ENCODE assay signal across 7 cellular contexts in the genomic region with DNA sequence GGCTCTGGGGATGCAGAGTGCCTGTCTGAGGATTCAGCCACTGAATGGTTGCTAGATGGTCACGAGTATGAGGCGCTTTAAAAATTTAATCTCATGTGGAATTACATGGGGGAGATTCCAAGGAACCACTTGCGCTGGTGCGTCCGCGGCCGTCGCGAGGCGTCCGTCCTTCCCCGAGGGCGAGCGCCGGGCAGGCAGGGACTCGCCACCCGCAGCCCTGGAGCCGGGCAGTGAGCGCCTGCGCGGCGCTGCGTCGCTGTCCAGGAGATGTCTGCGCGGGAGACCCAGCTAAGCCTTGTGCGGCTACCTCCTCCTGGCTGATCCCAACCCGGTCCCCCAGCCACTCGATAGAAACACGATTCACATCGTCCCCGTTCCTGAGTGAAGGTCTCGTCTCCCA.
A peak's percentile ranks its signal among the peaks of the same experiment; 100 is the strongest.
DNase-seq lines count a peak whose midpoint lies in the region; ATAC-seq, FAIRE-seq and TF ChIP-seq lines count a peak whose summit lies in the region.
"Not testable (repeated sequence)": the region's sequence is repeated elsewhere in the genome, so short reads cannot be mapped to it uniquely, and the experiment has no call there.

No MANE protein-coding gene starts in this region.

- H3K9ac ChIP-seq in keratinocyte (ENCODE audit: control insufficient read depth, extremely low read depth, insufficient read depth, low read length); trophoblast cell (ENCODE audit: low read length): not testable (repeated sequence)

- not testable (repeated sequence) for H4K12ac ChIP-seq in trophoblast cell (ENCODE audit: low read depth, low read length)

- H2BK120ac ChIP-seq in trophoblast cell (ENCODE audit: insufficient read depth, low read length, poor library complexity): not testable (repeated sequence)

- not testable (repeated sequence) for H4K20me1 ChIP-seq in keratinocyte (ENCODE audit: control insufficient read depth, extremely low read depth, insufficient read depth, low read length)

- H4K91ac ChIP-seq in trophoblast cell (ENCODE audit: low read depth, low read length): not testable (repeated sequence)

- not testable (repeated sequence) for H2BK5ac ChIP-seq in trophoblast cell (ENCODE audit: low read depth, low read length, poor library complexity)

- peaks cover 16% of the 10 kb centered on the region for H3K27me3 ChIP-seq in RWPE2 (ENCODE audit: insufficient read depth, poor library complexity, severe bottlenecking)
- H3K27me3 ChIP-seq in keratinocyte (ENCODE audit: control insufficient read depth, extremely low read depth, insufficient read depth, low read length); trophoblast cell (ENCODE audit: insufficient read depth, low read length): not testable (repeated sequence)

- H3K18ac ChIP-seq in trophoblast cell (ENCODE audit: low read length): not testable (repeated sequence)

- not testable (repeated sequence) for H3K79me2 ChIP-seq in keratinocyte (ENCODE audit: control insufficient read depth, insufficient read depth, low read length); trophoblast cell (ENCODE audit: control insufficient read depth, insufficient read depth, low read length, poor library complexity)

- H3K27ac ChIP-seq in RWPE2 (ENCODE audit: poor library complexity, severe bottlenecking); keratinocyte (ENCODE audit: control insufficient read depth, insufficient read depth, low read length); trophoblast cell (ENCODE audit: low read depth, low read length): not testable (repeated sequence)

- not testable (repeated sequence) for H3K36me3 ChIP-seq in RWPE2 (ENCODE audit: low read depth); keratinocyte (ENCODE audit: control insufficient read depth in 2 of 2, extremely low read depth in 1 of 2, insufficient read depth in 2 of 2, low read length in 2 of 2); trophoblast cell (ENCODE audit: control insufficient read depth in 1 of 2, insufficient read depth in 2 of 2, low read length in 2 of 2)

- H3K79me1 ChIP-seq in trophoblast cell (ENCODE audit: low read length): not testable (repeated sequence)

- not testable (repeated sequence) for H3K23ac ChIP-seq in trophoblast cell (ENCODE audit: low read length)

- peak; percentile 81 for FAIRE-seq in keratinocyte (lab: Jason Lieb, UNC)

- H3K9me3 ChIP-seq in RWPE2 (ENCODE audit: severe bottlenecking); keratinocyte (ENCODE audit: control insufficient read depth, low read depth, low read length); trophoblast cell (ENCODE audit: insufficient read depth, low read depth, low read length): not testable (repeated sequence)

- H3K4ac ChIP-seq in trophoblast cell (ENCODE audit: low read depth, low read length): not testable (repeated sequence)

- H3K9me1 ChIP-seq in keratinocyte (ENCODE audit: control insufficient read depth, extremely low read depth, insufficient read depth, low read length): not testable (repeated sequence)

- not testable (repeated sequence) for H2AFZ ChIP-seq in keratinocyte (ENCODE audit: control insufficient read depth, low read length); trophoblast cell (ENCODE audit: insufficient read depth, low read length, poor library complexity)

- H3K4me1 ChIP-seq in RWPE2 (ENCODE audit: insufficient read depth, poor library complexity, severe bottlenecking); keratinocyte (ENCODE audit: control insufficient read depth, extremely low read depth, insufficient read depth, low read length); trophoblast cell (ENCODE audit: control insufficient read depth in 1 of 2, insufficient read depth in 2 of 2, low read length in 2 of 2): not testable (repeated sequence)

- DNase-seq in GM03348 (ENCODE audit: low spot score) (peak; percentile 38), M059J (ENCODE audit: low read depth) (peak; percentile 20), choroid plexus epithelial cell (ENCODE audit: low read depth) (peak; percentile 2), glomerular visceral epithelial cell (ENCODE audit: extremely low spot score) (peak; percentile 7), trophoblast cell (peak; percentile 23 to 39)
- DNase-seq in RWPE2 (ENCODE audit: low spot score); keratinocyte (ENCODE audit: low read depth, low spot score): not testable (repeated sequence)

- peak overlapping the region; percentile 10 for H3K4me2 ChIP-seq in keratinocyte (ENCODE audit: control insufficient read depth, extremely low read depth, insufficient read depth, low read depth, low read length)
- H3K4me2 ChIP-seq in trophoblast cell (ENCODE audit: low read length): not testable (repeated sequence)

- not testable (repeated sequence) for H4K8ac ChIP-seq in trophoblast cell (ENCODE audit: low read depth, low read length)

- H3K4me3 ChIP-seq in RWPE2 (ENCODE audit: severe bottlenecking); choroid plexus epithelial cell (ENCODE audit: low read depth, low read length); keratinocyte (ENCODE audit: control insufficient read depth in 2 of 3, extremely low read depth in 1 of 3, insufficient read depth in 2 of 3, low read depth in 1 of 3, low read length in 3 of 3); trophoblast cell (ENCODE audit: low read depth, low read length): not testable (repeated sequence)

- no CpG with 5 or more reads among the region's 33 CpGs for WGBS in trophoblast cell (ENCODE audit: extremely low coverage, insufficient coverage, insufficient read length)

- ATAC-seq in RWPE2 (ENCODE audit: low read depth): peak; percentile 95

- H2BK12ac ChIP-seq in trophoblast cell (ENCODE audit: low read length): not testable (repeated sequence)

- H3K14ac ChIP-seq in trophoblast cell (ENCODE audit: low read length): not testable (repeated sequence)

- not testable (repeated sequence) for H2AK5ac ChIP-seq in trophoblast cell (ENCODE audit: low read length)

- dilution Hi-C loops in keratinocyte (cut with MboI; ENCODE audit: extremely low pct_ligation_motif_present, low sequenced_read_pairs): not testable (repeated sequence)

- not testable (repeated sequence) for TF ChIP-seq CTCF in RWPE2 (IDR thresholded peaks at IDR 0.05; ENCODE audit: poor library complexity, severe bottlenecking); choroid plexus epithelial cell (conservative IDR thresholded peaks at IDR 0.05; ENCODE audit: low read depth, low read length); keratinocyte (optimal IDR thresholded peaks at IDR 0.05 in 1 of 3, IDR thresholded peaks at IDR 0.05 in 1 of 3, conservative IDR thresholded peaks at IDR 0.05 in 1 of 3; ENCODE audit: extremely low read depth in 1 of 3, insufficient read depth in 2 of 3, low read length in 3 of 3)
